8 cellular contexts compared by ENCODE assay signal in genomic region chr3:177194319-177194718, GRCh38. TPM values are rescaled to one million over a fixed set of nuclear protein-coding genes. Genes with fewer than 3 reads are reported as not detected.
DNase-seq lines count a peak whose midpoint lies in the region; ATAC-seq, FAIRE-seq and TF ChIP-seq lines count a peak whose summit lies in the region.

No MANE protein-coding gene starts in this region.

- no peaks in the 10 kb centered on the region for H3K36me3 ChIP-seq in kidney (ENCODE audit: control insufficient read depth in 1 of 2, insufficient read depth in 2 of 2, low read length in 2 of 2)
- no peaks in the 10 kb centered on the region for H3K36me3 ChIP-seq in thyroid gland
- no peaks in the 10 kb centered on the region for H3K36me3 ChIP-seq in body of pancreas (replicated peaks in 1 of 2; ENCODE audit: insufficient read depth in 1 of 2, low read depth in 2 of 2)

- H3K27me3 Mint-ChIP-seq in activated naive CD4-positive, alpha-beta T cell treated with anti-CD3 and anti-CD28 coated beads, Interleukin-2, amount 10 ng/mL, durations not matched to agents 7 days and 5 days, result no peaks in the 10 kb centered on the region
- H3K27me3 Mint-ChIP-seq in activated naive CD8-positive, alpha-beta T cell treated with anti-CD3 and anti-CD28 coated beads, Interleukin-2, amount 10 ng/mL, durations not matched to agents 7 days and 5 days, result no peaks in the 10 kb centered on the region

- ATAC-seq in activated naive CD8-positive, alpha-beta T cell treated with anti-CD3 and anti-CD28 coated beads, Interleukin-2, amount 10 ng/mL, durations not matched to agents 7 days and 5 days (ENCODE audit: low read depth), result no peak
- no peak for ATAC-seq in body of pancreas

- TF ChIP-seq POLR2A in thyroid gland (IDR thresholded peaks at IDR 0.05), result no peak
- TF ChIP-seq POLR2A in body of pancreas (IDR thresholded peaks at IDR 0.05), result no peak

- H3K4me1 ChIP-seq in kidney (ENCODE audit: control insufficient read depth in 1 of 2, insufficient read depth in 1 of 2, low read depth in 1 of 2, low read length in 2 of 2) (peaks cover 7 to 31% of the 10 kb centered on the region in 2 donors), thyroid gland (peaks cover 35 to 39% of the 10 kb centered on the region in 2 donors), body of pancreas (peaks cover 27% of the 10 kb centered on the region)

- H3K9me3 Mint-ChIP-seq in activated naive CD4-positive, alpha-beta T cell treated with anti-CD3 and anti-CD28 coated beads, Interleukin-2, amount 10 ng/mL, durations not matched to agents 7 days and 5 days, result no peaks in the 10 kb centered on the region
- no peaks in the 10 kb centered on the region for H3K9me3 Mint-ChIP-seq in activated naive CD8-positive, alpha-beta T cell treated with anti-CD3 and anti-CD28 coated beads, Interleukin-2, amount 10 ng/mL, durations not matched to agents 7 days and 5 days

- peak overlapping the region; percentile 16 to 92 for H3K9ac ChIP-seq in kidney (ENCODE audit: low read length in 2 of 2)

- peaks cover 33% of the 10 kb centered on the region for H3K36me3 Mint-ChIP-seq in activated naive CD4-positive, alpha-beta T cell treated with anti-CD3 and anti-CD28 coated beads, Interleukin-2, amount 10 ng/mL, durations not matched to agents 7 days and 5 days
- peaks cover 38% of the 10 kb centered on the region for H3K36me3 Mint-ChIP-seq in activated naive CD8-positive, alpha-beta T cell treated with anti-CD3 and anti-CD28 coated beads, Interleukin-2, amount 10 ng/mL, durations not matched to agents 7 days and 5 days

- TF ChIP-seq CTCF in kidney (IDR thresholded peaks at IDR 0.05; ENCODE audit: borderline replicate concordance, extremely low read depth, insufficient read depth) (no peak), thyroid gland (IDR thresholded peaks at IDR 0.05) (no peak), body of pancreas (IDR thresholded peaks at IDR 0.05) (no peak)

- no peaks in the 10 kb centered on the region for H3K27me3 ChIP-seq in thyroid gland
- H3K27me3 ChIP-seq in body of pancreas, result no peaks in the 10 kb centered on the region

- H3K4me3 ChIP-seq in kidney (ENCODE audit: low read length in 2 of 2), result peak overlapping the region; percentile 74 to 87
- H3K4me3 ChIP-seq in thyroid gland (replicated peaks in 1 of 3), result peak overlapping the region in 2 of 3 donors; percentile 14 to 96
- H3K4me3 ChIP-seq in body of pancreas, result no peak overlapping the region

- CTCF ChIA-PET in activated naive CD4-positive, alpha-beta T cell treated with anti-CD3 and anti-CD28 coated beads, Interleukin-2, amount 10 ng/mL, durations not matched to agents 7 days and 5 days (lab: Charles Lee), result interaction anchor here (2.9 kb wide), 1 partner anchor 143 kb away, joined by 9 read pairs; no protein-coding TSS in a partner anchor

- H3K27ac ChIP-seq in kidney (ENCODE audit: low read depth in 2 of 2, low read length in 2 of 2) (peak overlapping the region in 1 of 2 donors; percentile 0), thyroid gland (peak overlapping the region; percentile 33 to 99 (median 98)), body of pancreas (no peak overlapping the region)

- intact Hi-C loops in kidney (cut with DNase I), result loop anchor here (10.0 kb wide), 2 partner anchors 150 to 1130 kb away; no protein-coding TSS in a partner anchor
- intact Hi-C loops in thyroid gland (cut with DNase I), result loop anchor here (10.0 kb wide), 1 partner anchor 140 kb away; no protein-coding TSS in a partner anchor
- intact Hi-C loops in body of pancreas (cut with DNase I), result loop anchor here (5.0 to 10.0 kb wide), 2 partner anchors 140 to 173 kb away; no protein-coding TSS in a partner anchor

- H3K9me3 ChIP-seq in kidney (ENCODE audit: control insufficient read depth in 1 of 2, low read length in 2 of 2) (no peaks in the 10 kb centered on the region), thyroid gland (no peaks in the 10 kb centered on the region), body of pancreas (no peaks in the 10 kb centered on the region)

- peaks cover 62% of the 10 kb centered on the region for H3K4me1 Mint-ChIP-seq in activated naive CD4-positive, alpha-beta T cell treated with anti-CD3 and anti-CD28 coated beads, Interleukin-2, amount 10 ng/mL, durations not matched to agents 7 days and 5 days
- H3K4me1 Mint-ChIP-seq in activated naive CD8-positive, alpha-beta T cell treated with anti-CD3 and anti-CD28 coated beads, Interleukin-2, amount 10 ng/mL, durations not matched to agents 7 days and 5 days, result peaks cover 40% of the 10 kb centered on the region

- H3K4me3 Mint-ChIP-seq in activated naive CD4-positive, alpha-beta T cell treated with anti-CD3 and anti-CD28 coated beads, Interleukin-2, amount 10 ng/mL, durations not matched to agents 7 days and 5 days, result peak overlapping the region; percentile 82
- H3K4me3 Mint-ChIP-seq in activated naive CD8-positive, alpha-beta T cell treated with anti-CD3 and anti-CD28 coated beads, Interleukin-2, amount 10 ng/mL, durations not matched to agents 7 days and 5 days, result peak overlapping the region; percentile 100

- no peak for FAIRE-seq in kidney (lab: Jason Lieb, UNC)

- POLR2A ChIA-PET in activated naive CD8-positive, alpha-beta T cell treated with anti-CD3 and anti-CD28 coated beads, Interleukin-2, amount 10 ng/mL, durations not matched to agents 7 days and 5 days (lab: Charles Lee), result interaction anchor here (6.0 kb wide), 1 partner anchor 165 kb away, joined by 149 read pairs; no protein-coding TSS in a partner anchor

- 19 to 30% methylated on average over 1 of the region's 1 CpG for WGBS in thyroid gland, 2 donors
- WGBS in body of pancreas, 2 donors, result 13 to 26% methylated on average over 1 of the region's 1 CpG

- DNase-seq in activated naive CD4-positive, alpha-beta T cell treated with anti-CD3 and anti-CD28 coated beads, Interleukin-2, amount 10 ng/mL, durations not matched to agents 7 days and 5 days, result no peak
- no peak for DNase-seq in activated naive CD4-positive, alpha-beta T cell treated with anti-CD3 and anti-CD28 coated beads, Interleukin-2, amount 50 U/mL, for 16 hours
- no peak for DNase-seq in activated naive CD8-positive, alpha-beta T cell treated with anti-CD3 and anti-CD28 coated beads, Interleukin-2, amount 10 ng/mL, durations not matched to agents 7 days and 5 days
- no peak for DNase-seq in kidney
- no peak for DNase-seq in thyroid gland
- DNase-seq in HK-2 (ENCODE audit: unreplicated experiment), result no peak
- DNase-seq in body of pancreas, result no peak
- DNase-seq in MV-4-11 (lab: John Stamatoyannopoulos, UW), result no peak

- peak overlapping the region; percentile 42 for H3K27ac Mint-ChIP-seq in activated naive CD4-positive, alpha-beta T cell treated with anti-CD3 and anti-CD28 coated beads, Interleukin-2, amount 10 ng/mL, durations not matched to agents 7 days and 5 days
- peak overlapping the region; percentile 100 for H3K27ac Mint-ChIP-seq in activated naive CD8-positive, alpha-beta T cell treated with anti-CD3 and anti-CD28 coated beads, Interleukin-2, amount 10 ng/mL, durations not matched to agents 7 days and 5 days

RNA-seq across cellular contexts. Expression of gene TBL1XR1, which starts 3.0 kb away (rescaled TPM):
- 100 to 1,000 TPM; 176 TPM for total RNA-seq in activated naive CD8-positive, alpha-beta T cell treated with anti-CD3 and anti-CD28 coated beads, Interleukin-2, amount 10 ng/mL, durations not matched to agents 7 days and 5 days
- total RNA-seq in kidney (205 TPM), thyroid gland (100 to 1,000 TPM; 164 to 239 (median 195) TPM), body of pancreas (10 to 100 TPM; 34.3 to 57.9 TPM)
- 31.3 TPM for polyA plus RNA-seq in kidney (ENCODE audit: insufficient read depth, low read depth, low replicate concordance)

Comparison
In these comparisons a context has a peak if more than half of its experiments do, and no peak if none do; other contexts are left out.
1. H3K27ac ChIP-seq: peak in thyroid gland (3 of 3); none in body of pancreas (0 of 4).
2. H3K4me3 ChIP-seq: peak in kidney (2 of 2) and thyroid gland (2 of 3); none in body of pancreas (0 of 2).